ENCODE assay signal across 8 cellular contexts in genomic region chr12:50400638-50401382, GRCh38. TPM values are rescaled to one million over a fixed set of nuclear protein-coding genes. Genes with fewer than 3 reads are reported as not detected.
DNase-seq lines count a peak whose midpoint lies in the region; ATAC-seq and TF ChIP-seq lines count a peak whose summit lies in the region.

TSS of gene LARP4 (plus strand) at chr12:50400885. CDS start at chr12:50401011, 126 bp downstream.

- peak within 1 kb of the TSS; percentile 87 for H3K27ac ChIP-seq in CD8-positive, alpha-beta memory T cell (ENCODE audit: low read depth, low read length)

- no peaks in the 10 kb centered on the region for H3K9me3 ChIP-seq in CD8-positive, alpha-beta memory T cell (ENCODE audit: low read length)

- peaks cover 19% of the 10 kb centered on the region for H3K4me1 ChIP-seq in CD8-positive, alpha-beta memory T cell (ENCODE audit: insufficient read depth, low read length)

- H3K27me3 ChIP-seq in CD8-positive, alpha-beta memory T cell (ENCODE audit: insufficient read depth, low read length, poor library complexity, severe bottlenecking): no peaks in the 10 kb centered on the region

- peaks cover 3 to 11% of the 10 kb centered on the region in 2 donors for H3K27me3 Mint-ChIP-seq in CD8-positive, alpha-beta memory T cell
- H3K27me3 Mint-ChIP-seq in effector memory CD8-positive, alpha-beta T cell: peaks cover 13 to 22% of the 10 kb centered on the region in 2 donors

- H3K27ac Mint-ChIP-seq in CD8-positive, alpha-beta memory T cell: peak within 1 kb of the TSS; percentile 83 to 98 (median 96)
- peak within 1 kb of the TSS; percentile 95 to 96 for H3K27ac Mint-ChIP-seq in effector memory CD8-positive, alpha-beta T cell

- TF ChIP-seq CTCF in GM20000 (IDR thresholded peaks at IDR 0.05; ENCODE audit: extremely low read depth, missing control alignments): no peak

- H3K36me3 ChIP-seq in CD8-positive, alpha-beta memory T cell (ENCODE audit: insufficient read depth, low read length): no peaks in the 10 kb centered on the region

- DNase-seq in CD8-positive, alpha-beta memory T cell: peak; percentile 82 to 91 (median 87)
- DNase-seq in GM20000 (ENCODE audit: low spot score) (peak; percentile 90), HT1080 (ENCODE audit: low read depth) (peak; percentile 97), NOMO-1 treated with DMSO at 0.1 percent for 48 hours (lab: John Stamatoyannopoulos, UW; ENCODE audit: unreplicated experiment) (peak; percentile 98), medulla oblongata (ENCODE audit: extremely low spot score) (peak; percentile 98)
- DNase-seq in activated CD8-positive, alpha-beta memory T cell treated with anti-CD3 and anti-CD28 coated beads for 4 hours (ENCODE audit: low read depth in 2 of 2): peak; percentile 69 to 85
- DNase-seq in effector memory CD8-positive, alpha-beta T cell: peak; percentile 87 to 88 (median 88)
- peak; percentile 79 for DNase-seq in stimulated activated CD8-positive, alpha-beta memory T cell treated with anti-CD3 and anti-CD28 coated beads, Interleukin-12 subunit alpha, Interleukin-12 subunit beta, amount 100 ng/mL, for 1 hour (ENCODE audit: low read depth)

- H3K9me3 Mint-ChIP-seq in CD8-positive, alpha-beta memory T cell: no peaks in the 10 kb centered on the region
- no peaks in the 10 kb centered on the region for H3K9me3 Mint-ChIP-seq in effector memory CD8-positive, alpha-beta T cell

- H3K36me3 Mint-ChIP-seq in CD8-positive, alpha-beta memory T cell: peaks cover 0 to 11% (median 6%) of the 10 kb centered on the region in 3 donors
- peaks cover 10% of the 10 kb centered on the region for H3K36me3 Mint-ChIP-seq in effector memory CD8-positive, alpha-beta T cell (ENCODE audit: insufficient read depth)

- peak within 1 kb of the TSS; percentile 90 to 100 (median 98) for H3K4me3 Mint-ChIP-seq in CD8-positive, alpha-beta memory T cell
- peak within 1 kb of the TSS; percentile 96 to 98 for H3K4me3 Mint-ChIP-seq in effector memory CD8-positive, alpha-beta T cell

- H3K4me3 ChIP-seq in CD8-positive, alpha-beta memory T cell (ENCODE audit: low read length): peak within 1 kb of the TSS; percentile 97

- POLR2A ChIA-PET in CD8-positive, alpha-beta memory T cell (lab: Charles Lee): interaction anchor here (0.6 kb wide), 1 partner anchor 682 kb away, joined by 3 read pairs; no protein-coding TSS in a partner anchor

- peak; percentile 95 for ATAC-seq in effector memory CD8-positive, alpha-beta T cell (replicated peaks)

- CTCF ChIA-PET in CD8-positive, alpha-beta memory T cell (lab: Charles Lee): no interaction called here

- H3K4me1 Mint-ChIP-seq in CD8-positive, alpha-beta memory T cell: peaks cover 33 to 48% (median 36%) of the 10 kb centered on the region in 3 donors
- peaks cover 17 to 23% of the 10 kb centered on the region in 2 donors for H3K4me1 Mint-ChIP-seq in effector memory CD8-positive, alpha-beta T cell (ENCODE audit: low read depth in 2 of 2)

RNA-seq across cellular contexts. Expression of gene LARP4, which starts in this region (rescaled TPM):
- total RNA-seq in CD8-positive, alpha-beta memory T cell: 100 to 1,000 TPM; 110 to 121 TPM
- polyA plus RNA-seq in CD8-positive, alpha-beta memory T cell: 19.5 TPM
- total RNA-seq in HT1080 (2014; rRNA removed; shearing (Covaris generic)): 34.0 and 49.9 TPM in 2 replicates
- polyA plus RNA-seq in HT1080 (2015; cell fraction: cytosol; rRNA removed): 25.3 and 31.6 TPM in 2 replicates
- polyA plus RNA-seq in HT1080 (2015; cell fraction: nucleus; rRNA removed): 69.1 and 74.2 TPM in 2 replicates

Comparison
In these comparisons a context has a peak if more than half of its experiments do, and no peak if none do; other contexts are left out.
1. Peak in every context shown above with its lines: DNase-seq, ATAC-seq, H3K4me3 ChIP-seq and H3K27ac ChIP-seq.